ENCODE assay signal across 7 cellular contexts in genomic region chr5:32295966-32296772, GRCh38. TPM values are rescaled to one million over a fixed set of nuclear protein-coding genes. Genes with fewer than 3 reads are reported as not detected.
A peak's percentile ranks its signal among the peaks of the same experiment; 100 is the strongest.
DNase-seq lines count a peak whose midpoint lies in the region; ATAC-seq, FAIRE-seq and TF ChIP-seq lines count a peak whose summit lies in the region.
"Not testable (repeated sequence)": the region's sequence is repeated elsewhere in the genome, so short reads cannot be mapped to it uniquely, and the experiment has no call there.

No MANE protein-coding gene starts in this region.

- not testable (repeated sequence) for H3K9ac ChIP-seq in endothelial cell of umbilical vein (replicated peaks; ENCODE audit: extremely low read depth, insufficient read depth, low read length)

- FAIRE-seq in endothelial cell of umbilical vein (lab: Jason Lieb, UNC): peak; percentile 12

- H3K4me3 ChIP-seq in endothelial cell of umbilical vein (replicated peaks in 1 of 3; ENCODE audit: insufficient read depth in 1 of 3, low read depth in 1 of 3, low read length in 3 of 3): not testable (repeated sequence)

- not testable (repeated sequence) for H3K36me3 ChIP-seq in endothelial cell of umbilical vein (ENCODE audit: control insufficient read depth in 2 of 2, extremely low read depth in 1 of 2, insufficient read depth in 2 of 2, low read length in 2 of 2)

- peak; percentile 73 for DNase-seq in NCI-H2171 treated with DMSO at 0.1 percent for 48 hours (lab: John Stamatoyannopoulos, UW)
- not testable (repeated sequence) for DNase-seq in activated T-helper 1 cell treated with anti-CD3 and anti-CD28 coated beads, Interleukin-12 subunit alpha, Interleukin-12 subunit beta, Interleukin-2, Interleukin-4 antibody, amounts not matched to agents 30 ng/mL and 10 ng/mL and 1 ng/mL, durations not matched to agents 14 hours and 24 hours and 36 hours (ENCODE audit: low spot score); endothelial cell of umbilical vein (ENCODE audit: low read depth, low spot score); naive B cell
- DNase-seq in astrocyte of the hippocampus (ENCODE audit: low read depth, low spot score): peak; percentile 13
- peak; percentile 41 for DNase-seq in kidney glomerular epithelial cell (lab: John Stamatoyannopoulos, UW)
- peak; percentile 55 for DNase-seq in renal cortical epithelial cell (ENCODE audit: low read depth)

- H2AFZ ChIP-seq in endothelial cell of umbilical vein (ENCODE audit: low read depth, low read length): not testable (repeated sequence)

- H3K4me1 ChIP-seq in endothelial cell of umbilical vein (ENCODE audit: control insufficient read depth, extremely low read depth, insufficient read depth, low read length): not testable (repeated sequence)

- BruUV-seq in endothelial cell of umbilical vein (replicated peaks; lab: Mats Ljungman, UMichigan): not testable (repeated sequence)

- dilution Hi-C loops in endothelial cell of umbilical vein (cut with MboI; ENCODE audit: extremely low pct_ligation_motif_present, low sequenced_read_pairs): not testable (repeated sequence)

- peaks cover 27% of the 10 kb centered on the region for H3K4me1 Mint-ChIP-seq in activated T-helper 1 cell treated with anti-CD3 and anti-CD28 coated beads, Interleukin-12 subunit alpha, Interleukin-12 subunit beta, Interleukin-2, Interleukin-4 antibody, amounts not matched to agents 30 ng/mL and 10 ng/mL and 1 ng/mL, durations not matched to agents 14 hours and 24 hours and 36 hours (ENCODE audit: low read depth)
- H3K4me1 Mint-ChIP-seq in naive B cell: peaks cover 58 to 79% (median 69%) of the 10 kb centered on the region in 3 donors

- not testable (repeated sequence) for H3K4me2 ChIP-seq in endothelial cell of umbilical vein (ENCODE audit: insufficient read depth, low read length)

- not testable (repeated sequence) for H4K20me1 ChIP-seq in endothelial cell of umbilical vein (replicated peaks; ENCODE audit: control insufficient read depth, extremely low read depth, insufficient read depth, low read length)

- not testable (repeated sequence) for H3K27me3 ChIP-seq in endothelial cell of umbilical vein (ENCODE audit: control insufficient read depth in 2 of 2, insufficient read depth in 2 of 2, low read length in 2 of 2)

- H3K9me3 ChIP-seq in endothelial cell of umbilical vein (replicated peaks; ENCODE audit: control insufficient read depth, insufficient read depth, low read length): not testable (repeated sequence)

- H3K79me2 ChIP-seq in endothelial cell of umbilical vein (ENCODE audit: control insufficient read depth, insufficient read depth, low read length): peaks cover 48% of the 10 kb centered on the region

- peaks cover 36% of the 10 kb centered on the region for H3K36me3 Mint-ChIP-seq in activated T-helper 1 cell treated with anti-CD3 and anti-CD28 coated beads, Interleukin-12 subunit alpha, Interleukin-12 subunit beta, Interleukin-2, Interleukin-4 antibody, amounts not matched to agents 30 ng/mL and 10 ng/mL and 1 ng/mL, durations not matched to agents 14 hours and 24 hours and 36 hours (ENCODE audit: low read depth)
- H3K36me3 Mint-ChIP-seq in naive B cell: peaks cover under 1 to 19% of the 10 kb centered on the region in 2 donors

- POLR2A ChIA-PET in endothelial cell of umbilical vein (lab: Charles Lee): not testable (repeated sequence)

- CTCF ChIA-PET in endothelial cell of umbilical vein (lab: Charles Lee): interaction anchor here (1.1 to 2.3 kb wide), 4 partner anchors 12 to 64 kb away, joined by 3 to 8 read pairs (median 5); no protein-coding TSS in a partner anchor

- not testable (repeated sequence) for H3K9me1 ChIP-seq in endothelial cell of umbilical vein (replicated peaks; ENCODE audit: control insufficient read depth, extremely low read depth, insufficient read depth, low read length)

- H3K9me3 Mint-ChIP-seq in activated T-helper 1 cell treated with anti-CD3 and anti-CD28 coated beads, Interleukin-12 subunit alpha, Interleukin-12 subunit beta, Interleukin-2, Interleukin-4 antibody, amounts not matched to agents 30 ng/mL and 10 ng/mL and 1 ng/mL, durations not matched to agents 14 hours and 24 hours and 36 hours; naive B cell: not testable (repeated sequence)

- not testable (repeated sequence) for TF ChIP-seq POLR2A in endothelial cell of umbilical vein (IDR thresholded peaks at IDR 0.05; ENCODE audit: low read depth, low read length)

- not testable (repeated sequence) for ATAC-seq in naive B cell (ENCODE audit: low read depth in 2 of 2)

- intact Hi-C loops in activated T-helper 1 cell treated with anti-CD3 and anti-CD28 coated beads, Interleukin-12 subunit alpha, Interleukin-12 subunit beta, Interleukin-2, Interleukin-4 antibody, amounts not matched to agents 30 ng/mL and 10 ng/mL and 1 ng/mL, durations not matched to agents 14 hours and 24 hours and 36 hours (cut with micrococcal nuclease): loop anchor here (2.0 kb wide), 1 partner anchor 15 kb away; no protein-coding TSS in a partner anchor
- intact Hi-C loops in endothelial cell of umbilical vein (cut with micrococcal nuclease): not testable (repeated sequence)

- H3K27ac Mint-ChIP-seq in activated T-helper 1 cell treated with anti-CD3 and anti-CD28 coated beads, Interleukin-12 subunit alpha, Interleukin-12 subunit beta, Interleukin-2, Interleukin-4 antibody, amounts not matched to agents 30 ng/mL and 10 ng/mL and 1 ng/mL, durations not matched to agents 14 hours and 24 hours and 36 hours: peak overlapping the region; percentile 79
- peak overlapping the region in 5 of 6 donors; percentile 34 to 84 (median 49) for H3K27ac Mint-ChIP-seq in naive B cell

- H3K27ac ChIP-seq in endothelial cell of umbilical vein (ENCODE audit: insufficient read depth, low read depth, low read length): not testable (repeated sequence)

- not testable (repeated sequence) for TF ChIP-seq CTCF in endothelial cell of umbilical vein (IDR thresholded peaks at IDR 0.05; ENCODE audit: extremely low read depth in 1 of 2, insufficient read depth in 1 of 2, low read depth in 1 of 2, low read length in 2 of 2)

- H3K4me3 Mint-ChIP-seq in activated T-helper 1 cell treated with anti-CD3 and anti-CD28 coated beads, Interleukin-12 subunit alpha, Interleukin-12 subunit beta, Interleukin-2, Interleukin-4 antibody, amounts not matched to agents 30 ng/mL and 10 ng/mL and 1 ng/mL, durations not matched to agents 14 hours and 24 hours and 36 hours; naive B cell: not testable (repeated sequence)

- not testable (repeated sequence) for H3K27me3 Mint-ChIP-seq in activated T-helper 1 cell treated with anti-CD3 and anti-CD28 coated beads, Interleukin-12 subunit alpha, Interleukin-12 subunit beta, Interleukin-2, Interleukin-4 antibody, amounts not matched to agents 30 ng/mL and 10 ng/mL and 1 ng/mL, durations not matched to agents 14 hours and 24 hours and 36 hours (ENCODE audit: insufficient read depth); naive B cell

RNA-seq across cellular contexts. Expression of gene MTMR12, which starts 16.6 kb away (rescaled TPM):
- 26.2 and 29.9 TPM in 2 replicates for total RNA-seq in activated T-helper 1 cell treated with anti-CD3 and anti-CD28 coated beads, Interleukin-12 subunit alpha, Interleukin-12 subunit beta, Interleukin-2, Interleukin-4 antibody, amounts not matched to agents 30 ng/mL and 10 ng/mL and 1 ng/mL, durations not matched to agents 14 hours and 24 hours and 36 hours
- total RNA-seq in endothelial cell of umbilical vein (35.4 and 38.6 TPM in 2 replicates), renal cortical epithelial cell (27.3 and 61.3 TPM in 2 replicates)
- polyA plus RNA-seq in endothelial cell of umbilical vein (16.2 and 18.2 TPM in 2 replicates), naive B cell (ENCODE audit: low read depth in 6 of 6) (10 to 100 TPM; 16.9 to 32.1 (median 20.5) TPM)
- 16.6 and 17.3 TPM in 2 replicates for polyA plus RNA-seq in endothelial cell of umbilical vein (2011; cell fraction: cytosol; rRNA removed)
- polyA plus RNA-seq in endothelial cell of umbilical vein (2011; cell fraction: nucleus; rRNA removed): 22.5 and 22.6 TPM in 2 replicates
- polyA plus RNA-seq in endothelial cell of umbilical vein (2012): 15.4 and 19.6 TPM in 2 replicates
- 32.8 and 36.9 TPM in 2 replicates for polyA minus RNA-seq in endothelial cell of umbilical vein
- polyA minus RNA-seq in endothelial cell of umbilical vein (2011; cell fraction: cytosol; rRNA and poly(A)+ RNA removed): 22.9 TPM
- polyA minus RNA-seq in endothelial cell of umbilical vein (2011; cell fraction: nucleus; rRNA and poly(A)+ RNA removed): 35.2 and 39.8 TPM in 2 replicates
